In the genomic region with DNA sequence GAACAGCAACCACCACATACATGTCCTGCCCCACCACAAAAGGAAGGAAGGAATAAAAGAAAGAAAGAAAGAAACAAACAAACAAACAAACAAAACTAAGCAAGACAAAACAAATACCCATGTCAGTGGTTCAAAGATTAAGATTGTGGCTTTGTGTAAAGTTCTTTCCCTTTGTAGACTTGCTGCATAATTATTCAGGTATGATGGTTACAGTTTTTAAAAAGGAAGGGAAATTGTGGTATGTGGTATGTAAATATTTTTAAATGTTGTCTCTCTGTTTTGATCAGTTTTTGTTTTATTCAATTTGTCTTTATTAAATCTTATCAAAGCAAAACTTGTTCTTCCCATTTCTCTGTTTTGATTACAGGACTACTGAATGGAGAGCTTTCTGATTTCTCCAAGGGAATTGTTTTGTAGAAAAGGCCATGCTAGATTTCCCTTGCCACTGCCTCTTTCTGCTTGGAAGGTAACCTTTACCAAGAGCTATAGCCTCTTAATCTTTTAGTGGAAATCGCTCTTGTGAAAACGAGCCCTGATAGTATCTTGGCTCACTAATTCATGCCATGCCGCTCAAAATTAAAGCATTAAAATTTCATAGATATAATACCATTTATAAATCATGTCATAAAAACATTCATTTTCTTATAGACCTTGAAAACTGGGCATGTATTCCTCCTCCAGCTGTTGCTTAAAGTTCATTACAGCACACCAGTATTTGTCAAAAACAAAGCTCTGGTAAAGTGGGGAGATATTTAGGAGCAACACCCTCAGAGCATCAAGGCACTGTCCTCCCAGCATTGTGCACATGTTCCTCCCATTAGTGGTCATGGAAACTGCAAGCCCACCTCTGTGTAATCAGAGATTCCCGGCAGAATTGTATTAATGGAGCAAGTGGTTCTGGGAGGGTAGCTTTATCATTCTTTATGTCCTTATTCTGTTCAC, we compare ENCODE assay signal across 1 cellular context.
TF ChIP-seq lines count a peak whose summit lies in the region.

No MANE protein-coding gene starts in this region.

TF ChIP-seq in GM23338, 12 proteins besides CTCF, POLR2A, EP300 and RAD21 (continued from another document):
- TF ChIP-seq, protein P1, sequence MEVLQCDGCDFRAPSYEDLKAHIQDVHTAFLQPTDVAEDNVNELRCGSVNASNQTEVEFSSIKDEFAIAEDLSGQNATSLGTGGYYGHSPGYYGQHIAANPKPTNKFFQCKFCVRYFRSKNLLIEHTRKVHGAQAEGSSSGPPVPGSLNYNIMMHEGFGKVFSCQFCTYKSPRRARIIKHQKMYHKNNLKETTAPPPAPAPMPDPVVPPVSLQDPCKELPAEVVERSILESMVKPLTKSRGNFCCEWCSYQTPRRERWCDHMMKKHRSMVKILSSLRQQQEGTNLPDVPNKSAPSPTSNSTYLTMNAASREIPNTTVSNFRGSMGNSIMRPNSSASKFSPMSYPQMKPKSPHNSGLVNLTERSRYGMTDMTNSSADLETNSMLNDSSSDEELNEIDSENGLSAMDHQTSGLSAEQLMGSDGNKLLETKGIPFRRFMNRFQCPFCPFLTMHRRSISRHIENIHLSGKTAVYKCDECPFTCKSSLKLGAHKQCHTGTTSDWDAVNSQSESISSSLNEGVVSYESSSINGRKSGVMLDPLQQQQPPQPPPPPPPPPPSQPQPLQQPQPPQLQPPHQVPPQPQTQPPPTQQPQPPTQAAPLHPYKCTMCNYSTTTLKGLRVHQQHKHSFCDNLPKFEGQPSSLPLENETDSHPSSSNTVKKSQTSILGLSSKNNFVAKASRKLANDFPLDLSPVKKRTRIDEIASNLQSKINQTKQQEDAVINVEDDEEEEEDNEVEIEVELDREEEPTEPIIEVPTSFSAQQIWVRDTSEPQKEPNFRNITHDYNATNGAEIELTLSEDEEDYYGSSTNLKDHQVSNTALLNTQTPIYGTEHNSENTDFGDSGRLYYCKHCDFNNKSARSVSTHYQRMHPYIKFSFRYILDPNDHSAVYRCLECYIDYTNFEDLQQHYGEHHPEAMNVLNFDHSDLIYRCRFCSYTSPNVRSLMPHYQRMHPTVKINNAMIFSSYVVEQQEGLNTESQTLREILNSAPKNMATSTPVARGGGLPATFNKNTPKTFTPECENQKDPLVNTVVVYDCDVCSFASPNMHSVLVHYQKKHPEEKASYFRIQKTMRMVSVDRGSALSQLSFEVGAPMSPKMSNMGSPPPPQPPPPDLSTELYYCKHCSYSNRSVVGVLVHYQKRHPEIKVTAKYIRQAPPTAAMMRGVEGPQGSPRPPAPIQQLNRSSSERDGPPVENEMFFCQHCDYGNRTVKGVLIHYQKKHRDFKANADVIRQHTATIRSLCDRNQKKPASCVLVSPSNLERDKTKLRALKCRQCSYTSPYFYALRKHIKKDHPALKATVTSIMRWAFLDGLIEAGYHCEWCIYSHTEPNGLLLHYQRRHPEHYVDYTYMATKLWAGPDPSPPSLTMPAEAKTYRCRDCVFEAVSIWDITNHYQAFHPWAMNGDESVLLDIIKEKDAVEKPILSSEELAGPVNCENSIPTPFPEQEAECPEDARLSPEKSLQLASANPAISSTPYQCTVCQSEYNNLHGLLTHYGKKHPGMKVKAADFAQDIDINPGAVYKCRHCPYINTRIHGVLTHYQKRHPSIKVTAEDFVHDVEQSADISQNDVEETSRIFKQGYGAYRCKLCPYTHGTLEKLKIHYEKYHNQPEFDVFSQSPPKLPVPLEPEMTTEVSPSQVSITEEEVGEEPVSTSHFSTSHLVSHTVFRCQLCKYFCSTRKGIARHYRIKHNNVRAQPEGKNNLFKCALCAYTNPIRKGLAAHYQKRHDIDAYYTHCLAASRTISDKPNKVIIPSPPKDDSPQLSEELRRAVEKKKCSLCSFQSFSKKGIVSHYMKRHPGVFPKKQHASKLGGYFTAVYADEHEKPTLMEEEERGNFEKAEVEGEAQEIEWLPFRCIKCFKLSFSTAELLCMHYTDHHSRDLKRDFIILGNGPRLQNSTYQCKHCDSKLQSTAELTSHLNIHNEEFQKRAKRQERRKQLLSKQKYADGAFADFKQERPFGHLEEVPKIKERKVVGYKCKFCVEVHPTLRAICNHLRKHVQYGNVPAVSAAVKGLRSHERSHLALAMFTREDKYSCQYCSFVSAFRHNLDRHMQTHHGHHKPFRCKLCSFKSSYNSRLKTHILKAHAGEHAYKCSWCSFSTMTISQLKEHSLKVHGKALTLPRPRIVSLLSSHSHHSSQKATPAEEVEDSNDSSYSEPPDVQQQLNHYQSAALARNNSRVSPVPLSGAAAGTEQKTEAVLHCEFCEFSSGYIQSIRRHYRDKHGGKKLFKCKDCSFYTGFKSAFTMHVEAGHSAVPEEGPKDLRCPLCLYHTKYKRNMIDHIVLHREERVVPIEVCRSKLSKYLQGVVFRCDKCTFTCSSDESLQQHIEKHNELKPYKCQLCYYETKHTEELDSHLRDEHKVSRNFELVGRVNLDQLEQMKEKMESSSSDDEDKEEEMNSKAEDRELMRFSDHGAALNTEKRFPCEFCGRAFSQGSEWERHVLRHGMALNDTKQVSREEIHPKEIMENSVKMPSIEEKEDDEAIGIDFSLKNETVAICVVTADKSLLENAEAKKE (CRISPR knock-in tag; IDR thresholded peaks at IDR 0.05): no peak
- no peak for TF ChIP-seq ZNF114 (CRISPR knock-in tag; IDR thresholded peaks at IDR 0.05)
TF ChIP-seq in GM23338: peak in this region for 0.
